Comparison of ENCODE assay signal across 20 cellular contexts in the genomic region with DNA sequence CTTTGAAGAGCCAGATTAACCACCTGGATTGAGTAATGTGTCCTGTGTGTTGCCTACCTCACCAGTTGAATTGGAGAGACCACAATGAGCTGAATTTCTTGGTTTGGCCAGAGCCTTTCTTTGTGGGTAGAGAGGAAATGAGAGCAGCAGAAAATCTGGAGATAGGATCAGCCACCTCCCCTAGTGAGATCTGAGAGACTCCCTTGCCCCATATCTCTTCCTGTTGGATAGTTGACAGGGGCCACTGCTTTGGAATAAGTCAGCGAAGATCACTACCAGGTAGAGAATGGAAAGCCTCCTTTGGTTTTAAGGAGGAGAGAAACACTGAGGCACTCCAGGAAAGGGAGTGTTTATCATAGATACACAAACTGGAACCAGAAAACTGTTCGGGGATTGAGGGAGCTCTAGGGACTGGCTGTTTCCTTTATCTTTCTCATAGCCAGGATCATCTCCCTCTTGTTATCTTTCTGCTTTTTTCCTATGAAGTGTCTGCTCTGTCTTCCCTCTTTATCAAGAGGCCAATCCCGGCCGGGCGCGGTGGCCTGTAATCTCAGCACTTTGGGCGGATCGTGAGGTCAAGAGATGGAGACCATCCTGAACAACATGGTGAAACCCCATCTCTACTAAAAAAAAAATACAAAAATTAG.
"Had no signal": no experiment of that assay in that cellular context is flagged by ENCODE, and none has a peak within 500 bp of the region (broad histone marks: within the 10 kb centered on the region; RNA-seq: fewer than 3 reads in every experiment).

No MANE protein-coding gene starts in this region.

- H3K27ac ChIP-seq: breast epithelium, left lung, spleen, testis, upper lobe of left lung, WERI-Rb-1 had no signal

- H3K27me3 ChIP-seq: adrenal gland, breast epithelium, left lung, spleen, testis, upper lobe of left lung had no signal

- H3K27ac Mint-ChIP-seq: stimulated activated memory B cell treated with anti-CD40 and anti-IgM and Interleukin-4, amounts not matched to agents 10 μg/mL and 1 μg/mL and 100 μg/mL, for 72 hours had no signal

- H3K36me3 ChIP-seq: adrenal gland, breast epithelium, left lung, spleen, upper lobe of left lung, WERI-Rb-1 had no signal

- H3K9me3 ChIP-seq: adrenal gland, breast epithelium, left lung, spleen, testis, upper lobe of left lung had no signal

- H3K4me3 Mint-ChIP-seq: neural crest cell; stimulated activated memory B cell treated with anti-CD40 and anti-IgM and Interleukin-4, amounts not matched to agents 10 μg/mL and 1 μg/mL and 100 μg/mL, for 72 hours had no signal

- ATAC-seq: activated naive CD4-positive, alpha-beta T cell treated with anti-CD3 and anti-CD28 coated beads, Interleukin-2, amount 50 U/mL, for 72 hours; left lung; stimulated activated memory B cell treated with anti-CD40 and anti-IgM and Interleukin-4, amounts not matched to agents 10 μg/mL and 1 μg/mL and 100 μg/mL, for 72 hours had no signal

- H3K36me3 Mint-ChIP-seq: activated naive CD4-positive, alpha-beta T cell treated with anti-CD3 and anti-CD28 coated beads, Interleukin-2, amount 50 U/mL, for 72 hours; stimulated activated memory B cell treated with anti-CD40 and anti-IgM and Interleukin-4, amounts not matched to agents 10 μg/mL and 1 μg/mL and 100 μg/mL, for 72 hours had no signal

- DNase-seq: activated CD4-positive, alpha-beta T cell treated with anti-CD3 and anti-CD28 coated beads for 1 hour; activated gamma-delta T cell treated with Interleukin-2 at 50 U/mL for 16 hours; adrenal gland; cerebellar nuclear complex; cortex of kidney; effector CD4-positive, alpha-beta T cell; hypothalamus; kidney; left lung; midbrain; retina; spleen; stimulated activated CD4-positive, alpha-beta T cell treated with anti-CD3 and anti-CD28 coated beads, Interleukin-4, amount 100 ng/mL, for 4 hours; testis; WERI-Rb-1 had no signal

- H3K9me3 Mint-ChIP-seq: activated naive CD4-positive, alpha-beta T cell treated with anti-CD3 and anti-CD28 coated beads, Interleukin-2, amount 50 U/mL, for 72 hours; neural crest cell; stimulated activated memory B cell treated with anti-CD40 and anti-IgM and Interleukin-4, amounts not matched to agents 10 μg/mL and 1 μg/mL and 100 μg/mL, for 72 hours had no signal

- H3K27me3 Mint-ChIP-seq: stimulated activated memory B cell treated with anti-CD40 and anti-IgM and Interleukin-4, amounts not matched to agents 10 μg/mL and 1 μg/mL and 100 μg/mL, for 72 hours had no signal

- H3K4me3 ChIP-seq: adrenal gland, breast epithelium, left lung, spleen, testis, upper lobe of left lung had no signal

- H3K4me1 ChIP-seq: breast epithelium had no signal
